Comparison of ENCODE assay signal across 25 cellular contexts in genomic region chr16:65876624-65877023, GRCh38.
"Had no signal": no experiment of that assay in that cellular context is flagged by ENCODE, and none has a peak within 500 bp of the region (broad histone marks: within the 10 kb centered on the region; RNA-seq: fewer than 3 reads in every experiment).

No MANE protein-coding gene starts in this region.

- H3K4me1 Mint-ChIP-seq: activated B cell treated with CpG ODN at 0.5 μM for 24 hours; activated CD8-positive, alpha-beta memory T cell treated with anti-CD3 and anti-CD28 coated beads, Interleukin-2, amount 10 ng/mL, durations not matched to agents 7 days and 5 days; central memory CD8-positive, alpha-beta T cell; immature natural killer cell; naive thymus-derived CD4-positive, alpha-beta T cell had no signal

- H3K9me3 Mint-ChIP-seq: activated B cell treated with CpG ODN at 0.5 μM for 24 hours; activated T-helper 2 cell treated with anti-CD3 and anti-CD28 coated beads, Interferon-gamma antibody, Interleukin-2, Interleukin-4, amounts not matched to agents 10 μg/mL and 5 μg/mL and 100 μg/mL, durations not matched to agents 14 hours and 24 hours and 36 hours; stimulated activated naive CD8-positive, alpha-beta T cell treated with anti-CD3 and anti-CD28 coated beads, Interleukin-15, Interleukin-2, amounts not matched to agents 100 ng/mL and 50 ng/mL, for 24 hours; T-helper 2 cell treated with Interferon-gamma antibody and Interleukin-4, amounts not matched to agents 5 μg/mL and 100 μg/mL, for 36 hours had no signal

- H3K9me3 ChIP-seq: prostate gland, thoracic aorta had no signal

- H3K27ac ChIP-seq: prostate gland, skin epidermis, thoracic aorta had no signal

- H3K4me3 Mint-ChIP-seq: activated B cell treated with CpG ODN at 0.5 μM for 24 hours; activated CD8-positive, alpha-beta memory T cell treated with anti-CD3 and anti-CD28 coated beads, Interleukin-2, amount 10 ng/mL, durations not matched to agents 7 days and 5 days; activated CD8-positive, alpha-beta T cell treated with anti-CD3 and anti-CD28 coated beads, Interleukin-2, amount 10 ng/mL, durations not matched to agents 7 days and 5 days; central memory CD8-positive, alpha-beta T cell; immature natural killer cell; naive thymus-derived CD4-positive, alpha-beta T cell; stimulated activated naive CD8-positive, alpha-beta T cell treated with anti-CD3 and anti-CD28 coated beads, Interleukin-15, Interleukin-2, amounts not matched to agents 100 ng/mL and 50 ng/mL, for 24 hours; T-helper 2 cell treated with Interferon-gamma antibody and Interleukin-4, amounts not matched to agents 5 μg/mL and 100 μg/mL, for 36 hours had no signal

- H3K36me3 Mint-ChIP-seq: activated CD8-positive, alpha-beta memory T cell treated with anti-CD3 and anti-CD28 coated beads, Interleukin-2, amount 10 ng/mL, durations not matched to agents 7 days and 5 days; activated naive CD4-positive, alpha-beta T cell treated with anti-CD3 and anti-CD28 coated beads, Interleukin-2, amount 50 U/mL, for 72 hours; immature natural killer cell had no signal

- H3K36me3 ChIP-seq: prostate gland, thoracic aorta had no signal

- H3K4me1 ChIP-seq: prostate gland had no signal

- ATAC-seq: activated CD8-positive, alpha-beta memory T cell treated with anti-CD3 and anti-CD28 coated beads, Interleukin-2, amount 10 ng/mL, durations not matched to agents 7 days and 5 days; activated CD8-positive, alpha-beta T cell treated with anti-CD3 and anti-CD28 coated beads, Interleukin-2, amount 10 ng/mL, durations not matched to agents 7 days and 5 days; activated naive CD4-positive, alpha-beta T cell treated with anti-CD3 and anti-CD28 coated beads, Interleukin-2, amount 50 U/mL, for 72 hours; naive thymus-derived CD4-positive, alpha-beta T cell; sciatic nerve had no signal

- DNase-seq: activated B cell treated with CpG ODN at 0.5 μM for 24 hours; activated CD8-positive, alpha-beta memory T cell treated with anti-CD3 and anti-CD28 coated beads, Interleukin-2, amount 10 ng/mL, durations not matched to agents 7 days and 5 days; activated CD8-positive, alpha-beta T cell treated with anti-CD3 and anti-CD28 coated beads, Interleukin-2, amount 10 ng/mL, durations not matched to agents 7 days and 5 days; activated naive CD4-positive, alpha-beta T cell; activated T-cell treated with anti-CD3 and anti-CD28 coated beads, Interleukin-2, amount 50 U/mL, for 48 hours; dermis blood vessel endothelial cell; effector CD8-positive, alpha-beta T cell; head of caudate nucleus; hippocampal formation; immature natural killer cell; kidney; midbrain; naive thymus-derived CD4-positive, alpha-beta T cell; stimulated activated CD4-positive, alpha-beta T cell treated with anti-CD3 and anti-CD28 coated beads, Interleukin-12 subunit alpha, Interleukin-12 subunit beta, amount 100 ng/mL, for 4 hours; stimulated activated CD4-positive, alpha-beta T cell treated with anti-CD3 and anti-CD28 coated beads, Interleukin-4, amount 100 ng/mL, for 1 hour; trophoblast cell had no signal

- H3K4me3 ChIP-seq: prostate gland, skin epidermis, thoracic aorta had no signal

- H3K27ac Mint-ChIP-seq: activated B cell treated with CpG ODN at 0.5 μM for 24 hours; activated CD8-positive, alpha-beta memory T cell treated with anti-CD3 and anti-CD28 coated beads, Interleukin-2, amount 10 ng/mL, durations not matched to agents 7 days and 5 days; activated CD8-positive, alpha-beta T cell treated with anti-CD3 and anti-CD28 coated beads, Interleukin-2, amount 10 ng/mL, durations not matched to agents 7 days and 5 days; activated naive CD4-positive, alpha-beta T cell treated with anti-CD3 and anti-CD28 coated beads, Interleukin-2, amount 50 U/mL, for 72 hours; activated T-helper 2 cell treated with anti-CD3 and anti-CD28 coated beads, Interferon-gamma antibody, Interleukin-2, Interleukin-4, amounts not matched to agents 10 μg/mL and 5 μg/mL and 100 μg/mL, durations not matched to agents 14 hours and 24 hours and 36 hours; immature natural killer cell; naive thymus-derived CD4-positive, alpha-beta T cell; stimulated activated naive CD8-positive, alpha-beta T cell treated with anti-CD3 and anti-CD28 coated beads, Interleukin-15, Interleukin-2, amounts not matched to agents 100 ng/mL and 50 ng/mL, for 24 hours; T-helper 2 cell treated with Interferon-gamma antibody and Interleukin-4, amounts not matched to agents 5 μg/mL and 100 μg/mL, for 36 hours had no signal
